Comparison of ENCODE assay signal across 1 cellular context in the genomic region with DNA sequence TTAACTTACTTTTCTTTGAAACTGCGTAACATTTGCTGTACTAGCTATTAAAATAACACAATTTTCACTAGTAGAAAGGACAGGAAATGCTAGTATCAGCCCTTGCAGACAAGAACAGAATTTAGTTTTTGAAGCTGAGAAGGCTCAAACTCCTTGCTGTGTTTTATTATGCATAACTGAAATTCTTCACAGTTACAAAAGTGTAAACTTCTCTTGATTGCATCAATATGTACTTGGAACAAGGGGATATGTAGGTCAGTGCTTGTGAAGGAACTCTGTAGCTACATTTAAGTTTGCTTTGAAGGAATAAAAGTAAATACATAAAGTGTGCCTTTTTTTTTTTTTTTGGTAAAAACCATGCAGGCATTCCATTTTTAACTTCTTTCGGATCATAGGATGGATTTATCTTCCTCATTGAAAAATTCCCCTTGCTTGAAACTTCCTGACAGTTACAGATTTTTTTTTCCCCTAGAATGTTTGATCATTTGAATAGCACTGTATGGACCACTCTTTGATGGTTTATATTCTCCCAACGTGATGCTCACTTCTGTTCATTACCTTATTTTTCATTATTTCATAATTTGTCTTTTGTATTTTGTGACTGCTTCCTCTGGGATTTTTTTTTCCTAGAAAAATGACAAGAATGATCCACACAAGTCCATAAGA.
TF ChIP-seq lines count a peak whose summit lies in the region.

No MANE protein-coding gene starts in this region.

TF ChIP-seq in WTC11, 78 proteins besides CTCF, POLR2A, EP300 and RAD21 (continued from another document):
- TF ChIP-seq, protein P1, sequence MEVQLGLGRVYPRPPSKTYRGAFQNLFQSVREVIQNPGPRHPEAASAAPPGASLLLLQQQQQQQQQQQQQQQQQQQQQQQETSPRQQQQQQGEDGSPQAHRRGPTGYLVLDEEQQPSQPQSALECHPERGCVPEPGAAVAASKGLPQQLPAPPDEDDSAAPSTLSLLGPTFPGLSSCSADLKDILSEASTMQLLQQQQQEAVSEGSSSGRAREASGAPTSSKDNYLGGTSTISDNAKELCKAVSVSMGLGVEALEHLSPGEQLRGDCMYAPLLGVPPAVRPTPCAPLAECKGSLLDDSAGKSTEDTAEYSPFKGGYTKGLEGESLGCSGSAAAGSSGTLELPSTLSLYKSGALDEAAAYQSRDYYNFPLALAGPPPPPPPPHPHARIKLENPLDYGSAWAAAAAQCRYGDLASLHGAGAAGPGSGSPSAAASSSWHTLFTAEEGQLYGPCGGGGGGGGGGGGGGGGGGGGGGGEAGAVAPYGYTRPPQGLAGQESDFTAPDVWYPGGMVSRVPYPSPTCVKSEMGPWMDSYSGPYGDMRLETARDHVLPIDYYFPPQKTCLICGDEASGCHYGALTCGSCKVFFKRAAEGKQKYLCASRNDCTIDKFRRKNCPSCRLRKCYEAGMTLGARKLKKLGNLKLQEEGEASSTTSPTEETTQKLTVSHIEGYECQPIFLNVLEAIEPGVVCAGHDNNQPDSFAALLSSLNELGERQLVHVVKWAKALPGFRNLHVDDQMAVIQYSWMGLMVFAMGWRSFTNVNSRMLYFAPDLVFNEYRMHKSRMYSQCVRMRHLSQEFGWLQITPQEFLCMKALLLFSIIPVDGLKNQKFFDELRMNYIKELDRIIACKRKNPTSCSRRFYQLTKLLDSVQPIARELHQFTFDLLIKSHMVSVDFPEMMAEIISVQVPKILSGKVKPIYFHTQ (CRISPR knock-in tag; IDR thresholded peaks at IDR 0.05): no peak
- TF ChIP-seq MYBL2 (CRISPR knock-in tag; IDR thresholded peaks at IDR 0.05) (no peak), FOXK1 (CRISPR knock-in tag; IDR thresholded peaks at IDR 0.05) (no peak), OVOL2 (CRISPR knock-in tag; IDR thresholded peaks at IDR 0.05; ENCODE audit: borderline replicate concordance) (no peak), RELA (CRISPR knock-in tag; IDR thresholded peaks at IDR 0.05; ENCODE audit: borderline replicate concordance) (no peak)
- TF ChIP-seq, protein P2, sequence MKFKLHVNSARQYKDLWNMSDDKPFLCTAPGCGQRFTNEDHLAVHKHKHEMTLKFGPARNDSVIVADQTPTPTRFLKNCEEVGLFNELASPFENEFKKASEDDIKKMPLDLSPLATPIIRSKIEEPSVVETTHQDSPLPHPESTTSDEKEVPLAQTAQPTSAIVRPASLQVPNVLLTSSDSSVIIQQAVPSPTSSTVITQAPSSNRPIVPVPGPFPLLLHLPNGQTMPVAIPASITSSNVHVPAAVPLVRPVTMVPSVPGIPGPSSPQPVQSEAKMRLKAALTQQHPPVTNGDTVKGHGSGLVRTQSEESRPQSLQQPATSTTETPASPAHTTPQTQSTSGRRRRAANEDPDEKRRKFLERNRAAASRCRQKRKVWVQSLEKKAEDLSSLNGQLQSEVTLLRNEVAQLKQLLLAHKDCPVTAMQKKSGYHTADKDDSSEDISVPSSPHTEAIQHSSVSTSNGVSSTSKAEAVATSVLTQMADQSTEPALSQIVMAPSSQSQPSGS (CRISPR knock-in tag; IDR thresholded peaks at IDR 0.05; ENCODE audit: borderline replicate concordance, low read depth): no peak
- TF ChIP-seq, protein P3, sequence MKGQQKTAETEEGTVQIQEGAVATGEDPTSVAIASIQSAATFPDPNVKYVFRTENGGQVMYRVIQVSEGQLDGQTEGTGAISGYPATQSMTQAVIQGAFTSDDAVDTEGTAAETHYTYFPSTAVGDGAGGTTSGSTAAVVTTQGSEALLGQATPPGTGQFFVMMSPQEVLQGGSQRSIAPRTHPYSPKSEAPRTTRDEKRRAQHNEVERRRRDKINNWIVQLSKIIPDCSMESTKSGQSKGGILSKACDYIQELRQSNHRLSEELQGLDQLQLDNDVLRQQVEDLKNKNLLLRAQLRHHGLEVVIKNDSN (CRISPR knock-in tag; IDR thresholded peaks at IDR 0.05): no peak
- TF ChIP-seq, protein P4, sequence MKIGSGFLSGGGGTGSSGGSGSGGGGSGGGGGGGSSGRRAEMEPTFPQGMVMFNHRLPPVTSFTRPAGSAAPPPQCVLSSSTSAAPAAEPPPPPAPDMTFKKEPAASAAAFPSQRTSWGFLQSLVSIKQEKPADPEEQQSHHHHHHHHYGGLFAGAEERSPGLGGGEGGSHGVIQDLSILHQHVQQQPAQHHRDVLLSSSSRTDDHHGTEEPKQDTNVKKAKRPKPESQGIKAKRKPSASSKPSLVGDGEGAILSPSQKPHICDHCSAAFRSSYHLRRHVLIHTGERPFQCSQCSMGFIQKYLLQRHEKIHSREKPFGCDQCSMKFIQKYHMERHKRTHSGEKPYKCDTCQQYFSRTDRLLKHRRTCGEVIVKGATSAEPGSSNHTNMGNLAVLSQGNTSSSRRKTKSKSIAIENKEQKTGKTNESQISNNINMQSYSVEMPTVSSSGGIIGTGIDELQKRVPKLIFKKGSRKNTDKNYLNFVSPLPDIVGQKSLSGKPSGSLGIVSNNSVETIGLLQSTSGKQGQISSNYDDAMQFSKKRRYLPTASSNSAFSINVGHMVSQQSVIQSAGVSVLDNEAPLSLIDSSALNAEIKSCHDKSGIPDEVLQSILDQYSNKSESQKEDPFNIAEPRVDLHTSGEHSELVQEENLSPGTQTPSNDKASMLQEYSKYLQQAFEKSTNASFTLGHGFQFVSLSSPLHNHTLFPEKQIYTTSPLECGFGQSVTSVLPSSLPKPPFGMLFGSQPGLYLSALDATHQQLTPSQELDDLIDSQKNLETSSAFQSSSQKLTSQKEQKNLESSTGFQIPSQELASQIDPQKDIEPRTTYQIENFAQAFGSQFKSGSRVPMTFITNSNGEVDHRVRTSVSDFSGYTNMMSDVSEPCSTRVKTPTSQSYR (CRISPR knock-in tag; IDR thresholded peaks at IDR 0.05): no peak
- TF ChIP-seq, protein P5, sequence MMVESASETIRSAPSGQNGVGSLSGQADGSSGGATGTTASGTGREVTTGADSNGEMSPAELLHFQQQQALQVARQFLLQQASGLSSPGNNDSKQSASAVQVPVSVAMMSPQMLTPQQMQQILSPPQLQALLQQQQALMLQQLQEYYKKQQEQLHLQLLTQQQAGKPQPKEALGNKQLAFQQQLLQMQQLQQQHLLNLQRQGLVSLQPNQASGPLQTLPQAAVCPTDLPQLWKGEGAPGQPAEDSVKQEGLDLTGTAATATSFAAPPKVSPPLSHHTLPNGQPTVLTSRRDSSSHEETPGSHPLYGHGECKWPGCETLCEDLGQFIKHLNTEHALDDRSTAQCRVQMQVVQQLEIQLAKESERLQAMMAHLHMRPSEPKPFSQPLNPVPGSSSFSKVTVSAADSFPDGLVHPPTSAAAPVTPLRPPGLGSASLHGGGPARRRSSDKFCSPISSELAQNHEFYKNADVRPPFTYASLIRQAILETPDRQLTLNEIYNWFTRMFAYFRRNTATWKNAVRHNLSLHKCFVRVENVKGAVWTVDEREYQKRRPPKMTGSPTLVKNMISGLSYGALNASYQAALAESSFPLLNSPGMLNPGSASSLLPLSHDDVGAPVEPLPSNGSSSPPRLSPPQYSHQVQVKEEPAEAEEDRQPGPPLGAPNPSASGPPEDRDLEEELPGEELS (CRISPR knock-in tag; IDR thresholded peaks at IDR 0.05): no peak
